ENCODE assay signal across 17 cellular contexts in the genomic region with DNA sequence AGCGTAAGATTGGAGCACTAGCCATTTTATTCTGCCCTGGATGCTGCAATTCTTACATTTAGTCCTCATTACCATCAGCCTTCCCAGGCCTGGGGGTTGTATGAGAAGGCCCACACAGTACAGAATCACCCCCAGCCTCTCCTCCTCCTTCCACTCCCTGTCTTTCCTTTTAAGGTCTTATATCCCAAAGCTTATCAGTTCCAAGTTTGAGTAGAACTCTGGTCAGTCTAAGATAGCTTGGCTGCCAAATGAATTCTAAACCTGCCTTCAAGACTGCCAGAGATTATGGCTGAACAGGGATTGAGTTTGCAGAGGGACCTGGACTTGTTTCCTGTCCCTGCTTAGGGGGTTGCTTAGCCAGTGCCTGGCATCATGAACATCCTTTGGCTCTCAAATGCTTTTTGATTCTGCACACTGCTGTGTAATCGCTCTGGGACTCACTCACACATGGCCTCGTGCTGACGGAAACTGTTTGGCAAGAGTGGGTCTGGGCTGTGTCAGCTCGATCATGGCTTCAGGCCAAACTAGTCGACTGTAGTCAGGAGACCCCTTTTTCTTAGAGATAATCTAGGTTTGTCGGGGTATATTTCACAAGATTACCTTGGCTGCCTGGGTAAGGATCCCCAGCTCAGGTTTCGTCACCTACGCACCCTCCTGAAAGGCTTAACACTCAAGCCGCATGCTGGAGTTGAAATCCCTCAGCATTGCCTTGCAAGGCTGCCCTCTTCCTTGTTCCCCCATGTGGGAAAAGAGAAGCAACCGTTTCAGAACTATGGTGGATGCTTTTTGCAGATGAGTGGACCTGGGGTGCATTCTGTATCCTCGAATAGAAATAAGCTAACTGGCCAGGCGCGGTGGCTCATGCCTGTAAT.
DNase-seq lines count a peak whose midpoint lies in the region; ATAC-seq, FAIRE-seq and TF ChIP-seq lines count a peak whose summit lies in the region.
"Had no signal": no experiment of that assay in that cellular context is flagged by ENCODE, and none has a peak within 500 bp of the region (broad histone marks: within the 10 kb centered on the region; RNA-seq: fewer than 3 reads in every experiment).

No MANE protein-coding gene starts in this region.

- no peaks in the 10 kb centered on the region for H3K4me1 ChIP-seq in breast epithelium

- CTCF ChIA-PET in MCF 10A (lab: Yijun Ruan, JAX), result interaction anchor here (0.5 to 7.3 kb wide), 8 partner anchors 14 to 292 kb away, joined by 3 to 60 read pairs (median 4); no protein-coding TSS in a partner anchor

- H3K4me1 Mint-ChIP-seq in MCF 10A (ENCODE audit: insufficient read depth, unreplicated experiment) (peaks cover 22% of the 10 kb centered on the region), nephron (peaks cover 45% of the 10 kb centered on the region)

- intact Hi-C loops in MCF 10A (cut with micrococcal nuclease), result loop anchor here (5.0 to 10.0 kb wide), 4 partner anchors 108 to 1180 kb away; no protein-coding TSS in a partner anchor
- intact Hi-C loops in breast epithelium (cut with DNase I; ENCODE audit: low total_unique reads), result loop anchor here (5.0 kb wide), 1 partner anchor 283 kb away; no protein-coding TSS in a partner anchor

- peak overlapping the region; percentile 49 for H3K27ac Mint-ChIP-seq in MCF 10A (ENCODE audit: low read depth, unreplicated experiment)
- H3K27ac Mint-ChIP-seq in nephron, result peak overlapping the region; percentile 16 to 83 (median 74)
- H3K27ac Mint-ChIP-seq: activated naive CD8-positive, alpha-beta T cell treated with anti-CD3 and anti-CD28 coated beads for 36 hours; natural killer cell had no signal

- H3K27me3 Mint-ChIP-seq in MCF 10A (ENCODE audit: insufficient read depth, unreplicated experiment) (no peaks in the 10 kb centered on the region), nephron (ENCODE audit: low read depth) (no peaks in the 10 kb centered on the region)

- H3K4me3 ChIP-seq in breast epithelium, result no peak overlapping the region
- H3K4me3 ChIP-seq in fibroblast of villous mesenchyme (ENCODE audit: low read depth, low read length), result no peak overlapping the region
- H3K4me3 ChIP-seq: dorsolateral prefrontal cortex had no signal

- H3K27me3 ChIP-seq in breast epithelium, result no peaks in the 10 kb centered on the region
- H3K27me3 ChIP-seq: dorsolateral prefrontal cortex had no signal

- no peak for ATAC-seq in HG02623 (IDR thresholded peaks at IDR 0.05; ENCODE audit: unreplicated experiment)
- ATAC-seq: natural killer cell had no signal

- H3K4me3 Mint-ChIP-seq in MCF 10A (ENCODE audit: unreplicated experiment) (no peak overlapping the region), nephron (no peak overlapping the region)
- H3K4me3 Mint-ChIP-seq: activated naive CD8-positive, alpha-beta T cell treated with anti-CD3 and anti-CD28 coated beads for 36 hours; natural killer cell had no signal

- peak overlapping the region in 1 of 2 donors; percentile 41 for H3K27ac ChIP-seq in breast epithelium

- TF ChIP-seq POLR2A in breast epithelium (IDR thresholded peaks at IDR 0.05), result no peak

- H3K9me3 Mint-ChIP-seq in MCF 10A (ENCODE audit: unreplicated experiment), result no peaks in the 10 kb centered on the region
- no peaks in the 10 kb centered on the region for H3K9me3 Mint-ChIP-seq in nephron
- H3K9me3 Mint-ChIP-seq: activated naive CD8-positive, alpha-beta T cell treated with anti-CD3 and anti-CD28 coated beads for 36 hours; natural killer cell had no signal

- H3K36me3 Mint-ChIP-seq in MCF 10A (ENCODE audit: insufficient read depth, unreplicated experiment) (peaks cover 12% of the 10 kb centered on the region), nephron (ENCODE audit: low read depth) (peaks cover 20% of the 10 kb centered on the region)
- H3K36me3 Mint-ChIP-seq: natural killer cell had no signal

- H3K36me3 ChIP-seq in breast epithelium, result no peaks in the 10 kb centered on the region

- no TSS peak for BruUV-seq in MCF 10A (replicated peaks; lab: Mats Ljungman, UMichigan)

- H3K9me3 ChIP-seq in breast epithelium, result no peaks in the 10 kb centered on the region

- DNase-seq in MCF 10A (ENCODE audit: unreplicated experiment) (no peak), breast epithelium (ENCODE audit: low spot score in 2 of 2) (no peak), fibroblast of villous mesenchyme (ENCODE audit: low read depth) (peak; percentile 42), DMS153 (lab: John Stamatoyannopoulos, UW) (no peak), RCC 7860 (ENCODE audit: low spot score) (no peak), NCI-H1436 (lab: John Stamatoyannopoulos, UW) (no peak)
- DNase-seq: activated naive CD8-positive, alpha-beta T cell treated with anti-CD3 and anti-CD28 coated beads for 36 hours; dorsolateral prefrontal cortex; foreskin melanocyte; HCEC 1CT; natural killer cell; NCI-H2171; T-helper 1 cell had no signal

- no peak for FAIRE-seq in RCC 7860 (lab: Jason Lieb, UNC)
- FAIRE-seq: A204.1, keratinocyte had no signal

- POLR2A ChIA-PET in MCF 10A (lab: Yijun Ruan, JAX), result interaction anchor here (6.5 to 6.8 kb wide), 2 partner anchors 15 to 256 kb away, joined by 43 to 96 read pairs; a partner anchor contains a TSS

- TF ChIP-seq CTCF in MCF 10A (IDR thresholded peaks at IDR 0.05; ENCODE audit: unreplicated experiment) (no peak), breast epithelium (IDR thresholded peaks at IDR 0.05) (no peak), fibroblast of villous mesenchyme (IDR thresholded peaks at IDR 0.05; ENCODE audit: insufficient read depth, low read depth, low read length) (no peak), nephron (IDR thresholded peaks at IDR 0.05; ENCODE audit: unreplicated experiment in 3 of 3) (no peak)
